15 cellular contexts compared by ENCODE assay signal in the genomic region with DNA sequence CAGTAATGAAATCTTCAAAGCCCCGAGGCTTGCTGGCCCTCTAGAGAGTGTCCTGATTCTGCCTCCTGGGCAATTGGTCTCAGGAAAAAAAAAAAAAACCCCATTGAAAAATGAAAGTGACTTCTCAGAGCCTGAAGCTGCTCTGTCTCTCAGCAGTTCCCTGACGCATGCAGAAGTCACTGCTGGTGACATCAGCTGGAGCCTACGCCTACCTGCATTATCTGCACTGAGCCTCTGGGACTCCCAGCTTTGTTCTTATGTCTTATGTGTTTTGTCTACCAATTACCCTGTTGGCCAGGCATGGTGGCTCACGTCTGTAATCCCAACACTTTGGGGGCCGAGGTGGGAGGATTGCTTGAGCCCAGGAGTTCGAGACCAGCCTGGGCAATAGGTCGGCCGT. TPM values are rescaled to one million over a fixed set of nuclear protein-coding genes. Genes with fewer than 3 reads are reported as not detected.
DNase-seq lines count a peak whose midpoint lies in the region; ATAC-seq, FAIRE-seq and TF ChIP-seq lines count a peak whose summit lies in the region.
"Had no signal": no experiment of that assay in that cellular context is flagged by ENCODE, and none has a peak within 500 bp of the region (broad histone marks: within the 10 kb centered on the region; RNA-seq: fewer than 3 reads in every experiment).

No MANE protein-coding gene starts in this region.

- peak overlapping the region; percentile 53 for H3K4me2 ChIP-seq in BLaER1

- no peaks in the 10 kb centered on the region for H4K20me1 ChIP-seq in BLaER1

- no TSS peak for BruUV-seq in Panc1 (replicated peaks; lab: Mats Ljungman, UMichigan)

- H3K4me3 ChIP-seq in BLaER1: no peak overlapping the region
- H3K4me3 ChIP-seq in Panc1 (ENCODE audit: low read depth in 2 of 2, low read length in 2 of 2): no peak overlapping the region
- H3K4me3 ChIP-seq in psoas muscle: no peak overlapping the region
- H3K4me3 ChIP-seq in esophagus muscularis mucosa: no peak overlapping the region
- H3K4me3 ChIP-seq in BE2C (ENCODE audit: low read depth, low read length): no peak overlapping the region
- H3K4me3 ChIP-seq: heart left ventricle had no signal

- POLR2A ChIA-PET in Panc1 (lab: Charles Lee): no interaction called here

- CTCF ChIA-PET in Panc1 (lab: Charles Lee): no interaction called here

- in situ Hi-C loops in Panc1 (cut with HindIII; ENCODE audit: low pct_unique_long_range_greater_than_20kb, low sequenced_read_pairs): no loop called here

- H3K9me3 ChIP-seq in BLaER1: no peaks in the 10 kb centered on the region
- H3K9me3 ChIP-seq in Panc1 (ENCODE audit: control insufficient read depth, insufficient read depth, low read depth, low read length): no peaks in the 10 kb centered on the region
- H3K9me3 ChIP-seq in psoas muscle: no peaks in the 10 kb centered on the region
- no peaks in the 10 kb centered on the region for H3K9me3 ChIP-seq in esophagus muscularis mucosa
- H3K9me3 ChIP-seq in BE2C: no peaks in the 10 kb centered on the region
- H3K9me3 ChIP-seq: heart left ventricle had no signal

- H3K4me1 ChIP-seq in BLaER1 (peaks cover 15% of the 10 kb centered on the region), Panc1 (ENCODE audit: control insufficient read depth, insufficient read depth, low read length) (no peaks in the 10 kb centered on the region), psoas muscle (no peaks in the 10 kb centered on the region), esophagus muscularis mucosa (peaks cover 2 to 13% (median 8%) of the 10 kb centered on the region in 4 donors), BE2C (no peaks in the 10 kb centered on the region)
- H3K4me1 ChIP-seq: heart left ventricle had no signal

- H3K36me3 ChIP-seq in BLaER1 (no peaks in the 10 kb centered on the region), Panc1 (ENCODE audit: control insufficient read depth, insufficient read depth, low read length) (no peaks in the 10 kb centered on the region), psoas muscle (ENCODE audit: insufficient read depth in 1 of 2, low read depth in 1 of 2) (no peaks in the 10 kb centered on the region), esophagus muscularis mucosa (no peaks in the 10 kb centered on the region), BE2C (no peaks in the 10 kb centered on the region)
- H3K36me3 ChIP-seq: heart left ventricle had no signal

- TF ChIP-seq CTCF in Panc1 (IDR thresholded peaks at IDR 0.05): no peak
- no peak for TF ChIP-seq CTCF in psoas muscle (IDR thresholded peaks at IDR 0.05)
- no peak for TF ChIP-seq CTCF in esophagus muscularis mucosa (IDR thresholded peaks at IDR 0.05)
- TF ChIP-seq CTCF in BE2C (IDR thresholded peaks at IDR 0.05; ENCODE audit: low read depth, low read length): no peak

- ATAC-seq in Panc1: peak; percentile 68; the same call in 1 of the 2 replicates
- no peak for ATAC-seq in psoas muscle
- ATAC-seq in HG02970 (IDR thresholded peaks at IDR 0.05; ENCODE audit: low FRiP score, unreplicated experiment): no peak
- ATAC-seq: CD8-positive, alpha-beta T cell; heart left ventricle; stimulated activated memory B cell treated with anti-CD40 and anti-IgM and Interleukin-4, amounts not matched to agents 10 μg/mL and 1 μg/mL and 100 μg/mL, for 72 hours had no signal

- intact Hi-C loops in Panc1 (cut with micrococcal nuclease; ENCODE audit: unreplicated experiment): no loop called here
- intact Hi-C loops in psoas muscle (cut with DNase I): no loop called here
- intact Hi-C loops in esophagus muscularis mucosa (cut with DNase I): no loop called here

- 0 out of 2 replicates have a peak overlapping the region, but pooled peaks have one; percentile 0 for H3K9ac ChIP-seq in BLaER1

- TF ChIP-seq EP300 in esophagus muscularis mucosa (IDR thresholded peaks at IDR 0.05): no peak

- WGBS in psoas muscle, 3 donors: 62 to 65% (median 64%) methylated on average over 8 of the region's 8 CpGs
- WGBS in esophagus muscularis mucosa: 87% methylated on average over 8 of the region's 8 CpGs

- TF ChIP-seq POLR2A in esophagus muscularis mucosa (IDR thresholded peaks at IDR 0.05; ENCODE audit: low read depth): no peak

- peak; percentile 64 for FAIRE-seq in GM18507 (lab: Jason Lieb, UNC)

- no peaks in the 10 kb centered on the region for H3K27me3 ChIP-seq in BLaER1
- H3K27me3 ChIP-seq in Panc1 (ENCODE audit: control insufficient read depth, insufficient read depth, low read length): no peaks in the 10 kb centered on the region
- H3K27me3 ChIP-seq in psoas muscle (ENCODE audit: insufficient read depth in 3 of 3, low read length in 2 of 3): no peaks in the 10 kb centered on the region
- H3K27me3 ChIP-seq in esophagus muscularis mucosa: no peaks in the 10 kb centered on the region
- no peaks in the 10 kb centered on the region for H3K27me3 ChIP-seq in BE2C
- H3K27me3 ChIP-seq: heart left ventricle had no signal

- H3K27ac ChIP-seq in BLaER1 (no peak overlapping the region), Panc1 (ENCODE audit: low read length) (no peak overlapping the region), psoas muscle (no peak overlapping the region), esophagus muscularis mucosa (replicated peaks in 1 of 4) (no peak overlapping the region)
- H3K27ac ChIP-seq: heart left ventricle had no signal

- no peak for DNase-seq in GM18507 (ENCODE audit: extremely low spot score, insufficient read length, low read depth)
- DNase-seq in Panc1 (ENCODE audit: low read depth, low spot score): no peak
- peak; percentile 40 for DNase-seq in hepatic stellate cell (ENCODE audit: low spot score)
- DNase-seq in psoas muscle: no peak
- no peak for DNase-seq in esophagus muscularis mucosa (ENCODE audit: extremely low spot score)
- DNase-seq in BE2C: no peak
- DNase-seq: activated naive CD8-positive, alpha-beta T cell treated with anti-CD3 and anti-CD28 coated beads, Interleukin-2, amount 10 ng/mL, durations not matched to agents 7 days and 5 days; CD8-positive, alpha-beta T cell; heart left ventricle; KBM-7; NCI-H446; occipital lobe had no signal

RNA-seq across cellular contexts. Expression of a gene that starts 10.1 kb away (rescaled TPM):
- total RNA-seq in Panc1 (2021; ENCODE audit: unreplicated experiment) (13.4 TPM), psoas muscle (10 to 100 TPM in 1 of 4 donors, 1 to 10 TPM in 3; 1.7 to 26.8 (median 6.1) TPM), esophagus muscularis mucosa (10 to 100 TPM in 1 of 4 donors, 1 to 10 TPM in 3; 5.1 to 15.6 (median 8.9) TPM)
- 6.7 TPM for polyA plus RNA-seq in Panc1 (2012; ENCODE audit: insufficient read length)
- 10 to 100 TPM in 1 of 3 donors, 1 to 10 TPM in 2; 2.5 to 10.5 (median 9.2) TPM for polyA plus RNA-seq in psoas muscle
- polyA plus RNA-seq in BE2C (2012; ENCODE audit: insufficient read depth, insufficient read length, low read depth): 10.7 TPM

RNA-seq across cellular contexts. Expression of a gene that starts 59.5 kb away (rescaled TPM):
- total RNA-seq in Panc1 (2021; ENCODE audit: unreplicated experiment): 26.5 TPM
- polyA plus RNA-seq in Panc1 (2012; ENCODE audit: insufficient read length): 16.2 TPM
- total RNA-seq in psoas muscle: 10 to 100 TPM; 15.7 to 37.3 (median 29.0) TPM
- 10 to 100 TPM; 20.7 to 26.0 (median 23.2) TPM for polyA plus RNA-seq in psoas muscle
- total RNA-seq in esophagus muscularis mucosa: 10 to 100 TPM in 1 of 4 donors, 1 to 10 TPM in 3; 6.8 to 10.5 (median 8.2) TPM
- polyA plus RNA-seq in BE2C (2012; ENCODE audit: insufficient read depth, insufficient read length, low read depth): 86.2 TPM
